In the genomic region with DNA sequence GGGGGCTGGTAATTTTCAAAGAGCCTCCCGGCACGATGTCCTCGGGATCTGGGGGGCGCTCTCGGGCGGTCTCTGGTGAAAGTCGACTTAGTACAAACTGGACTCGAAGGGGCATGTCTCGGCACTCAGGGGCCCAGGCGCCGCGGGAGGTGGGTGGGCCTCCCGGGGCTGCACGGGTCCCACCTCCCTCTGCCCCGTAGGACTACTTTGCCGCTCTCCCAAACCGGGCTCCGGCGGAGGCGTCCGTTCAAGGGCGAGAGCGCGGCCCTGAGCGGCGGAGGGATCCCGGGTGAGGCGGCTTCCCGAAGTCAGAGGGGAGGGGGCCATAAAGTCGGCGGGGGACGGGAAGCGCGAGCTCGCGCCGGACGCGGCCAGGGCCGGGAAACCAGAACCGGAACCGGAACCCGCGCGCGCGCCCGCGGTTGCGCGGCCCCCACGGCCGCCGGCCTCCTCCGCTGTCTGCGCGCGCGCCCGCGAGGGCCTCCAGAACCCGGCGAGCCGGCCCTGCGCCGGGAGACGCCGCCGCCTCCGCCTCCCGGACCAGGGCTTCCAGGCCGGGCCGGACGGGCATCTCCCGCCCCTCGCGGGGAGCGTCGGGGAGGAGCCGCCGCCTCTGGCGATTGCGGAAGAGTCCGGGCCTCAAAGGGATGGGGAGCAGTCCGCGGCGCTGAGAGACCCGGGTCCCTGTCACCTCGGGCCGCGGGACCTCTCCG, we compare ENCODE assay signal across 8 cellular contexts. TPM values are rescaled to one million over a fixed set of nuclear protein-coding genes. Genes with fewer than 3 reads are reported as not detected.
A peak's percentile ranks its signal among the peaks of the same experiment; 100 is the strongest.
DNase-seq lines count a peak whose midpoint lies in the region; ATAC-seq and TF ChIP-seq lines count a peak whose summit lies in the region.

ARHGEF12 (plus strand) TSS at position 486 of the 713 bp plus-strand sequence. CDS start 831 bp downstream, outside the sequence.

- peak within 1 kb of the TSS; percentile 74 for H3K27ac Mint-ChIP-seq in T-helper 1 cell treated with Interleukin-12 subunit alpha and Interleukin-12 subunit beta and Interleukin-4 antibody, amounts not matched to agents 30 μg/mL and 1 μg/mL, for 36 hours
- H3K27ac Mint-ChIP-seq in progenitor cell of endocrine pancreas, result peak within 1 kb of the TSS; percentile 98

- DNase-seq in GM04503 (ENCODE audit: low read depth) (peak; percentile 65), NCI-H1105 treated with DMSO at 0.1 percent for 48 hours (lab: John Stamatoyannopoulos, UW) (peak; percentile 96), amygdala (lab: John Stamatoyannopoulos, UW) (peak; percentile 41 to 94 (median 86)), left ventricle myocardium inferior (peak; percentile 98), progenitor cell of endocrine pancreas (ENCODE audit: low spot score, unreplicated experiment) (peak; percentile 92), upper lobe of left lung (peak; percentile 93 to 99)

- peak in 3 of 4 donors; percentile 68 to 82 (median 70) for TF ChIP-seq POLR2A in upper lobe of left lung (IDR thresholded peaks at IDR 0.05)

- CTCF ChIA-PET in HEK293 (lab: Yijun Ruan, JAX), result interaction anchor here (1.0 to 2.4 kb wide), 6 partner anchors 10 to 103 kb away, joined by 3 to 13 read pairs (median 4); partner anchors contain the start of gene TLCD5

- H3K4me1 Mint-ChIP-seq in T-helper 1 cell treated with Interleukin-12 subunit alpha and Interleukin-12 subunit beta and Interleukin-4 antibody, amounts not matched to agents 30 μg/mL and 1 μg/mL, for 36 hours (ENCODE audit: low read depth), result peaks cover 33% of the 10 kb centered on the region
- peaks cover 29% of the 10 kb centered on the region for H3K4me1 Mint-ChIP-seq in progenitor cell of endocrine pancreas (ENCODE audit: low read depth)

- TF ChIP-seq CTCF in HEK293 (tag by site-specific recombination; IDR thresholded peaks at IDR 0.05) (peak; percentile 88), left ventricle myocardium inferior (IDR thresholded peaks at IDR 0.05; ENCODE audit: borderline replicate concordance) (peak; percentile 19), progenitor cell of endocrine pancreas (IDR thresholded peaks at IDR 0.05; ENCODE audit: unreplicated experiment) (peak; percentile 46), upper lobe of left lung (IDR thresholded peaks at IDR 0.05) (no peak)

- TF ChIP-seq EP300 in upper lobe of left lung (IDR thresholded peaks at IDR 0.05), result peak in 1 of 4 donors; percentile 64

- H3K4me3 ChIP-seq in HEK293 (ENCODE audit: low read depth, low read length) (peak within 1 kb of the TSS; percentile 84), left ventricle myocardium inferior (peak within 1 kb of the TSS; percentile 92), upper lobe of left lung (peak within 1 kb of the TSS; percentile 68 to 87 (median 82))

- no peaks in the 10 kb centered on the region for H3K9me3 Mint-ChIP-seq in T-helper 1 cell treated with Interleukin-12 subunit alpha and Interleukin-12 subunit beta and Interleukin-4 antibody, amounts not matched to agents 30 μg/mL and 1 μg/mL, for 36 hours
- H3K9me3 Mint-ChIP-seq in progenitor cell of endocrine pancreas (ENCODE audit: low read depth), result no peaks in the 10 kb centered on the region

- H3K36me3 ChIP-seq in HEK293 (ENCODE audit: control insufficient read depth in 2 of 2, insufficient read depth in 1 of 2, low read length in 2 of 2) (peaks cover 0 to 6% of the 10 kb centered on the region in 2 experiments; a peak in 1 of 3 replicates), left ventricle myocardium inferior (peaks cover under 1% of the 10 kb centered on the region), upper lobe of left lung (no peaks in the 10 kb centered on the region)

- peaks cover 9% of the 10 kb centered on the region for H3K36me3 Mint-ChIP-seq in T-helper 1 cell treated with Interleukin-12 subunit alpha and Interleukin-12 subunit beta and Interleukin-4 antibody, amounts not matched to agents 30 μg/mL and 1 μg/mL, for 36 hours (ENCODE audit: low read depth)
- no peaks in the 10 kb centered on the region for H3K36me3 Mint-ChIP-seq in progenitor cell of endocrine pancreas (ENCODE audit: insufficient read depth)

- H3K27me3 ChIP-seq in left ventricle myocardium inferior (ENCODE audit: low read depth) (no peaks in the 10 kb centered on the region), upper lobe of left lung (no peaks in the 10 kb centered on the region)

- peak within 1 kb of the TSS; percentile 92 for H3K4me3 Mint-ChIP-seq in T-helper 1 cell treated with Interleukin-12 subunit alpha and Interleukin-12 subunit beta and Interleukin-4 antibody, amounts not matched to agents 30 μg/mL and 1 μg/mL, for 36 hours
- H3K4me3 Mint-ChIP-seq in progenitor cell of endocrine pancreas (ENCODE audit: low read depth), result peak within 1 kb of the TSS; percentile 96

- no peaks in the 10 kb centered on the region for H3K4me1 ChIP-seq in HEK293 (ENCODE audit: control insufficient read depth, insufficient read depth, low read length)
- H3K4me1 ChIP-seq in left ventricle myocardium inferior, result peaks cover 91% of the 10 kb centered on the region
- peaks cover 17 to 49% (median 22%) of the 10 kb centered on the region in 4 donors for H3K4me1 ChIP-seq in upper lobe of left lung

- peaks cover 51% of the 10 kb centered on the region for H3K27me3 Mint-ChIP-seq in T-helper 1 cell treated with Interleukin-12 subunit alpha and Interleukin-12 subunit beta and Interleukin-4 antibody, amounts not matched to agents 30 μg/mL and 1 μg/mL, for 36 hours (ENCODE audit: low read depth)
- H3K27me3 Mint-ChIP-seq in progenitor cell of endocrine pancreas, result no peaks in the 10 kb centered on the region

- H3K9me3 ChIP-seq in HEK293 (ENCODE audit: control insufficient read depth, insufficient read depth, low read depth, low read length), result no peaks in the 10 kb centered on the region
- no peaks in the 10 kb centered on the region for H3K9me3 ChIP-seq in left ventricle myocardium inferior (replicated peaks)
- no peaks in the 10 kb centered on the region for H3K9me3 ChIP-seq in upper lobe of left lung

- H3K27ac ChIP-seq in HEK293 (ENCODE audit: extremely low read depth, low read depth, low read length) (peak within 1 kb of the TSS; percentile 94), left ventricle myocardium inferior (replicated peaks) (peak within 1 kb of the TSS; percentile 98), upper lobe of left lung (peak within 1 kb of the TSS; percentile 94 to 99 (median 98))

- ATAC-seq in upper lobe of left lung (ENCODE audit: low FRiP score in 2 of 2), result peak; percentile 92 to 93

- intact Hi-C loops in left ventricle myocardium inferior (cut with micrococcal nuclease), result no loop called here

- POLR2A ChIA-PET in HEK293 (lab: Yijun Ruan, JAX), result interaction anchor here (0.6 to 2.1 kb wide), 11 partner anchors 9 to 349 kb away, joined by 3 to 5 read pairs (median 3); no protein-coding TSS in a partner anchor

- WGBS in upper lobe of left lung, 2 donors, result 0% methylated on average over 6 to 30 of the region's 92 CpGs

TF ChIP-seq in HEK293, 187 proteins besides CTCF, POLR2A, EP300 and RAD21 (continues in another document):
- peak; percentile 98 for TF ChIP-seq GLIS2 (tag by site-specific recombination; IDR thresholded peaks at IDR 0.05)
- 0 out of 2 replicates have a peak, but pooled peaks have one; percentile 29 for TF ChIP-seq ZNF221 (tag by site-specific recombination; IDR thresholded peaks at IDR 0.05; ENCODE audit: borderline replicate concordance)
- TF ChIP-seq ZFP3 (tag by site-specific recombination; IDR thresholded peaks at IDR 0.05; ENCODE audit: low read depth), result no peak
- TF ChIP-seq ZNF626 (tag by site-specific recombination; IDR thresholded peaks at IDR 0.05), result 0 out of 2 replicates have a peak, but pooled peaks have one; percentile 21
- TF ChIP-seq ZNF140 (tag by site-specific recombination; IDR thresholded peaks at IDR 0.05), result no peak
- TF ChIP-seq AEBP2 (tag by site-specific recombination; IDR thresholded peaks at IDR 0.05; ENCODE audit: borderline replicate concordance), result no peak
- TF ChIP-seq ZNF169 (tag by site-specific recombination; IDR thresholded peaks at IDR 0.05), result no peak
- TF ChIP-seq ZBTB10 (tag by site-specific recombination; IDR thresholded peaks at IDR 0.05), result peak; percentile 91
- TF ChIP-seq ZBTB17 (tag by site-specific recombination; IDR thresholded peaks at IDR 0.05), result peak; percentile 83
- no peak for TF ChIP-seq ZNF37A (tag by site-specific recombination; IDR thresholded peaks at IDR 0.05)
- TF ChIP-seq ZNF530 (tag by site-specific recombination; IDR thresholded peaks at IDR 0.05; ENCODE audit: low read depth), result no peak
- TF ChIP-seq ZNF558 (tag by site-specific recombination; IDR thresholded peaks at IDR 0.05), result peak; percentile 55; the same call in 1 of the 2 replicates

RNA-seq across cellular contexts. Expression of gene ARHGEF12, which starts in this region (rescaled TPM):
- 92.9 TPM for total RNA-seq in left ventricle myocardium inferior
- 64.9 and 66.2 TPM in 2 replicates for total RNA-seq in progenitor cell of endocrine pancreas
- total RNA-seq in upper lobe of left lung, result 100 to 1,000 TPM in 4 of 6 donors, 10 to 100 TPM in 2; 90.1 to 170 (median 106) TPM

Comparison
In these comparisons a context has a peak if more than half of its experiments do, and no peak if none do; other contexts are left out.
1. Peak in every context shown above with its lines: DNase-seq, ATAC-seq, H3K4me3 ChIP-seq and H3K27ac ChIP-seq.
2. CTCF ChIP-seq: peak in HEK293 (single experiment), left ventricle myocardium inferior (single experiment) and progenitor cell of endocrine pancreas (single experiment); none in upper lobe of left lung (0 of 6).